In the genomic region with DNA sequence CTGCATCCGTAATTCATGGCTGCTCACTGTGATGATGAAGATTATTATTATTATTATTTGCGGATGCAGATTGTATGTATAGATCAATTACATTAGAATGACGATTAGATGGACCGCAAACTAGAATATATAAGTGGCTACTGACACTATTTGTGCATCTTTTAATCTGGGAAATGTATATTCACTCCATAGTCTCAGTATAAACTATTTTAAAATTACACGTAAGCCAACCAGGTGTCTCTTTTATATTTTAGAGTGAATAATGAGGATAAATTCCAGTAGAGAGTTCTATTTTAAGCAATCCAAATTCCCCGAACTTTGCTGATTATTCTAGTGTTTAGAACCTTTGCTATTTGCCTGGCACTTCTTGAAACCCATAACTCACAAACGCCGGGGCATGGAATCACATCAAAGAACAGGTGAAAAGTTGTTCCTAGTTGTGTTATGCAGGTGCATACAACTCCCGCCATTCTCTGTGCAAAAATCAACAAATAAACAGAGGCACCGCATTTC, we compare ENCODE assay signal across 7 cellular contexts. TPM values are rescaled to one million over a fixed set of nuclear protein-coding genes. Genes with fewer than 3 reads are reported as not detected.
DNase-seq lines count a peak whose midpoint lies in the region; ATAC-seq, FAIRE-seq and TF ChIP-seq lines count a peak whose summit lies in the region.

No MANE protein-coding gene starts in this region.

- no peak for TF ChIP-seq RAD21 in HCT116 (IDR thresholded peaks at IDR 0.05; ENCODE audit: low read depth)

- H3K9me2 ChIP-seq in HCT116 (ENCODE audit: insufficient read depth): no peaks in the 10 kb centered on the region
- no peaks in the 10 kb centered on the region for H3K9me2 ChIP-seq in SU-DHL-6 (replicated peaks; ENCODE audit: insufficient read depth, low read length)

- FAIRE-seq in RCC 7860 (lab: Jason Lieb, UNC): no peak

- peak; percentile 16 for TF ChIP-seq POLR2A in HCT116 (IDR thresholded peaks at IDR 0.05; ENCODE audit: borderline replicate concordance, extremely low read depth, insufficient read depth, insufficient read length)

- H2AFZ ChIP-seq in HCT116 (ENCODE audit: low read depth, low read length, poor library complexity, severe bottlenecking) (peak overlapping the region; percentile 88), SU-DHL-6 (ENCODE audit: low read depth, low read length, severe bottlenecking) (peak overlapping the region; percentile 85)

- intact Hi-C loops in HCT116 (cut with micrococcal nuclease): loop anchor here (5.0 kb wide), 1 partner anchor 387 kb away; no protein-coding TSS in a partner anchor

- peaks cover 3 to 15% of the 10 kb centered on the region in 2 experiments; a peak in 3 of 4 replicates for H3K4me1 ChIP-seq in HCT116 (ENCODE audit: control insufficient read depth in 1 of 2, insufficient read depth in 2 of 2, low read length in 2 of 2)

- POLR2A ChIA-PET in HCT116 (lab: Charles Lee): interaction anchor here (0.7 to 1.5 kb wide), 11 partner anchors 8 to 511 kb away, joined by 3 to 8 read pairs (median 3); no protein-coding TSS in a partner anchor

- 0 out of 2 replicates have a peak, but pooled peaks cover 3% of the 10 kb centered on the region for H3F3A ChIP-seq in SU-DHL-6 (ENCODE audit: insufficient read depth)

- H3K9ac ChIP-seq in HCT116 (ENCODE audit: low read length): peak overlapping the region; percentile 56
- H3K9ac ChIP-seq in SU-DHL-6 (ENCODE audit: low read length): peak overlapping the region; percentile 61

- no peaks in the 10 kb centered on the region for H4K20me1 ChIP-seq in HCT116 (ENCODE audit: insufficient read depth)
- H4K20me1 ChIP-seq in SU-DHL-6 (ENCODE audit: low read depth, low read length): no peaks in the 10 kb centered on the region

- H3K4me2 ChIP-seq in HCT116 (ENCODE audit: low read length) (peak overlapping the region; percentile 91), SU-DHL-6 (ENCODE audit: low read depth, low read length, poor library complexity, severe bottlenecking) (peak overlapping the region; percentile 83)

- TF ChIP-seq CTCF in HCT116 (IDR thresholded peaks at IDR 0.05 in 2 of 3, conservative IDR thresholded peaks at IDR 0.05 in 1 of 3; ENCODE audit: borderline replicate concordance in 1 of 3, insufficient read depth in 1 of 3, low read depth in 2 of 3, low read length in 2 of 3): no peak
- TF ChIP-seq CTCF in SU-DHL-6 (IDR thresholded peaks at IDR 0.05; ENCODE audit: insufficient read depth, low read length, poor library complexity, severe bottlenecking): no peak
- TF ChIP-seq CTCF in fibroblast of villous mesenchyme (IDR thresholded peaks at IDR 0.05; ENCODE audit: insufficient read depth, low read depth, low read length): no peak
- TF ChIP-seq CTCF in GM10266 (IDR thresholded peaks at IDR 0.05; ENCODE audit: control insufficient read depth, insufficient read depth, low read depth, missing control alignments): no peak

- H3K27ac ChIP-seq in HCT116 (ENCODE audit: low read depth, low read length) (no peak overlapping the region), SU-DHL-6 (ENCODE audit: low read depth, low read length) (peak overlapping the region; percentile 21; the same call in 1 of the 2 replicates), skin epidermis (peak overlapping the region in 7 of 21 experiments; percentile 13 to 98 (median 96))

- DNase-seq in HCT116 (ENCODE audit: low read depth, low spot score) (no peak), fibroblast of villous mesenchyme (ENCODE audit: low read depth) (no peak), RCC 7860 (ENCODE audit: low spot score) (no peak), GM10266 (ENCODE audit: extremely low spot score) (no peak)

- no peaks in the 10 kb centered on the region for H3K27me3 ChIP-seq in HCT116 (ENCODE audit: insufficient read depth, low read length)
- no peaks in the 10 kb centered on the region for H3K27me3 ChIP-seq in SU-DHL-6 (ENCODE audit: low read length)

- H3K79me2 ChIP-seq in HCT116 (ENCODE audit: insufficient read depth, low read length) (peaks cover 23% of the 10 kb centered on the region), SU-DHL-6 (ENCODE audit: insufficient read depth, low read length) (peaks cover 21% of the 10 kb centered on the region)

- H3K36me3 ChIP-seq in HCT116 (ENCODE audit: control insufficient read depth in 1 of 2, insufficient read depth in 2 of 2, low read length in 2 of 2) (peaks cover 0 to 7% of the 10 kb centered on the region in 2 experiments; a peak in 1 of 4 replicates), SU-DHL-6 (ENCODE audit: low read length) (peaks cover 22% of the 10 kb centered on the region)

- BruUV-seq in HCT116 (replicated peaks; lab: Mats Ljungman, UMichigan): TSS peak; percentile 86

- RAD21 ChIA-PET in HCT116 (lab: Charles Lee; ENCODE audit: low non-redundant PET in 1 of 2, low total read pairs in 2 of 2, uncharacterized antibody in 2 of 2, unreplicated experiment in 2 of 2): interaction anchor here in 1 of 2 experiments (0.6 kb wide), 1 partner anchor 372 kb away, joined by 3 read pairs; no protein-coding TSS in a partner anchor

- ATAC-seq in HCT116: no peak
- no peak for ATAC-seq in HG03342 (IDR thresholded peaks at IDR 0.05; ENCODE audit: unreplicated experiment)

- H3K4me3 ChIP-seq in HCT116 (replicated peaks in 1 of 2; ENCODE audit: low read depth in 1 of 2, low read length in 2 of 2) (peak overlapping the region; percentile 61 to 83), SU-DHL-6 (ENCODE audit: insufficient read depth, low read length, poor library complexity, severe bottlenecking) (peak overlapping the region; percentile 84), fibroblast of villous mesenchyme (ENCODE audit: low read depth, low read length) (peak overlapping the region; percentile 82), skin epidermis (peak overlapping the region; percentile 24 to 57 (median 44))

- H3K9me3 ChIP-seq in HCT116 (ENCODE audit: control insufficient read depth in 1 of 2, insufficient read depth in 1 of 2, low read depth in 1 of 2, low read length in 2 of 2): no peaks in the 10 kb centered on the region
- no peaks in the 10 kb centered on the region for H3K9me3 ChIP-seq in SU-DHL-6 (ENCODE audit: insufficient read depth, low read length)

- CTCF ChIA-PET in HCT116 (lab: Charles Lee): interaction anchor here (1.5 kb wide), 1 partner anchor 158 kb away, joined by 6 read pairs; no protein-coding TSS in a partner anchor

TF ChIP-seq in HCT116, 20 proteins besides CTCF, POLR2A, EP300 and RAD21:
- TF ChIP-seq SRF (IDR thresholded peaks at IDR 0.05; ENCODE audit: low read depth): 0 out of 2 replicates have a peak, but pooled peaks have one; percentile 28
- no peak for TF ChIP-seq ZFX (IDR thresholded peaks at IDR 0.05)
- TF ChIP-seq YY1 (IDR thresholded peaks at IDR 0.05; ENCODE audit: extremely low read depth, insufficient replicate concordance, low read depth, low read length): no peak
- TF ChIP-seq, protein P1, sequence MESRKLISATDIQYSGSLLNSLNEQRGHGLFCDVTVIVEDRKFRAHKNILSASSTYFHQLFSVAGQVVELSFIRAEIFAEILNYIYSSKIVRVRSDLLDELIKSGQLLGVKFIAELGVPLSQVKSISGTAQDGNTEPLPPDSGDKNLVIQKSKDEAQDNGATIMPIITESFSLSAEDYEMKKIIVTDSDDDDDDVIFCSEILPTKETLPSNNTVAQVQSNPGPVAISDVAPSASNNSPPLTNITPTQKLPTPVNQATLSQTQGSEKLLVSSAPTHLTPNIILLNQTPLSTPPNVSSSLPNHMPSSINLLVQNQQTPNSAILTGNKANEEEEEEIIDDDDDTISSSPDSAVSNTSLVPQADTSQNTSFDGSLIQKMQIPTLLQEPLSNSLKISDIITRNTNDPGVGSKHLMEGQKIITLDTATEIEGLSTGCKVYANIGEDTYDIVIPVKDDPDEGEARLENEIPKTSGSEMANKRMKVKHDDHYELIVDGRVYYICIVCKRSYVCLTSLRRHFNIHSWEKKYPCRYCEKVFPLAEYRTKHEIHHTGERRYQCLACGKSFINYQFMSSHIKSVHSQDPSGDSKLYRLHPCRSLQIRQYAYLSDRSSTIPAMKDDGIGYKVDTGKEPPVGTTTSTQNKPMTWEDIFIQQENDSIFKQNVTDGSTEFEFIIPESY (IDR thresholded peaks at IDR 0.05; ENCODE audit: extremely low read depth, insufficient replicate concordance, low read length): no peak
- no peak for TF ChIP-seq POLR2AphosphoS5 (IDR thresholded peaks at IDR 0.05; ENCODE audit: low read depth, low read length)
- TF ChIP-seq ELF1 (IDR thresholded peaks at IDR 0.05; ENCODE audit: borderline replicate concordance, low read depth): no peak
- no peak for TF ChIP-seq TCF7L2 (IDR thresholded peaks at IDR 0.05; ENCODE audit: borderline replicate concordance, extremely low read depth, insufficient read depth, insufficient read length)
- no peak for TF ChIP-seq ZNF274 (IDR thresholded peaks at IDR 0.05; ENCODE audit: low read depth, low read length)
- peak; percentile 47 for TF ChIP-seq SIN3A (IDR thresholded peaks at IDR 0.05; ENCODE audit: low read depth)
- TF ChIP-seq EZH2phosphoT487 (IDR thresholded peaks at IDR 0.05; ENCODE audit: borderline replicate concordance): no peak
- no peak for TF ChIP-seq CEBPB (IDR thresholded peaks at IDR 0.05; ENCODE audit: low read depth)
- TF ChIP-seq, protein P2, sequence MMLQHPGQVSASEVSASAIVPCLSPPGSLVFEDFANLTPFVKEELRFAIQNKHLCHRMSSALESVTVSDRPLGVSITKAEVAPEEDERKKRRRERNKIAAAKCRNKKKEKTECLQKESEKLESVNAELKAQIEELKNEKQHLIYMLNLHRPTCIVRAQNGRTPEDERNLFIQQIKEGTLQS (IDR thresholded peaks at IDR 0.05): no peak

RNA-seq across cellular contexts. Expression of gene ING3, which starts 0.5 kb away (rescaled TPM):
- total RNA-seq in HCT116 (2021; ENCODE audit: unreplicated experiment): 16.2 TPM
- 10.9 and 11.8 TPM in 2 replicates for polyA plus RNA-seq in HCT116 (2012)
- total RNA-seq in fibroblast of villous mesenchyme: 11.9 and 21.2 TPM in 2 replicates

RNA-seq across cellular contexts. Expression of gene CPED1, which starts 38.4 kb away (rescaled TPM):
- total RNA-seq in HCT116 (2021; ENCODE audit: unreplicated experiment): 1.2 TPM
- 0.30 and 0.42 TPM in 2 replicates for polyA plus RNA-seq in HCT116 (2012)
- total RNA-seq in fibroblast of villous mesenchyme: 95.9 and 106 TPM in 2 replicates

Comparison
In these comparisons a context has a peak if more than half of its experiments do, and no peak if none do; other contexts are left out.
1. RNA of gene CPED1, which starts 38.4 kb away (total RNA-seq): 95.9 to 106 TPM in fibroblast of villous mesenchyme; 1.2 TPM in HCT116 (single experiment); every median in the first group is over 10 times any median in the second.
2. Peak in every context shown above with its lines, with median percentiles within 50 percentile points of each other: H3K4me3 ChIP-seq.